10 cellular contexts compared by ENCODE assay signal in genomic region chr11:1880746-1881441, GRCh38. TPM values are rescaled to one million over a fixed set of nuclear protein-coding genes. Genes with fewer than 3 reads are reported as not detected.
A peak's percentile ranks its signal among the peaks of the same experiment; 100 is the strongest.
DNase-seq lines count a peak whose midpoint lies in the region; TF ChIP-seq lines count a peak whose summit lies in the region.
"Had no signal": no experiment of that assay in that cellular context is flagged by ENCODE, and none has a peak within 500 bp of the region (broad histone marks: within the 10 kb centered on the region; RNA-seq: fewer than 3 reads in every experiment).

No MANE protein-coding gene starts in this region.

- TF ChIP-seq CTCF in ascending aorta (IDR thresholded peaks at IDR 0.05) (no peak), tibial artery (IDR thresholded peaks at IDR 0.05) (no peak), H9 (conservative IDR thresholded peaks at IDR 0.05) (no peak)

- no peak overlapping the region for H3K4me3 Mint-ChIP-seq in H9

- no peak overlapping the region for H2BK20ac ChIP-seq in H9 (ENCODE audit: low read depth, low read length, poor library complexity, severe bottlenecking)

- H4K91ac ChIP-seq in H9 (ENCODE audit: insufficient read length, low read depth, low read length): no peak overlapping the region

- H2BK120ac ChIP-seq in H9 (ENCODE audit: low read depth, low read length, poor library complexity, severe bottlenecking): no peak overlapping the region

- H3K27me3 Mint-ChIP-seq in H9 (ENCODE audit: low read depth): peaks cover 2% of the 10 kb centered on the region; the same call in 1 of the 2 replicates

- H4K20me1 ChIP-seq in H9 (ENCODE audit: control insufficient read depth, insufficient read depth, insufficient read length): no peaks in the 10 kb centered on the region

- no peak overlapping the region for H3K9ac ChIP-seq in H9 (ENCODE audit: extremely low read depth, insufficient read length, low read length)

- H3K14ac ChIP-seq in H9 (ENCODE audit: insufficient read depth, low read length): no peak overlapping the region

- H3T11ph ChIP-seq in H9 (ENCODE audit: low read length): no peak overlapping the region

- H3K9me3 Mint-ChIP-seq in H9: no peaks in the 10 kb centered on the region

- no peak overlapping the region for H3K23ac ChIP-seq in H9 (ENCODE audit: insufficient read length, low read depth, low read length)

- H3K36me3 ChIP-seq in ascending aorta: peaks cover 17 to 27% of the 10 kb centered on the region in 2 donors
- peaks cover 0 to 29% of the 10 kb centered on the region in 2 donors for H3K36me3 ChIP-seq in muscle layer of duodenum (ENCODE audit: control insufficient read depth in 1 of 2, insufficient read depth in 2 of 2, low read length in 2 of 2)
- peaks cover 0 to 13% (median 8%) of the 10 kb centered on the region in 3 donors for H3K36me3 ChIP-seq in tibial artery

- no peak overlapping the region for H2BK5ac ChIP-seq in H9 (ENCODE audit: insufficient read length, low read length)

- H3K56ac ChIP-seq in H9 (ENCODE audit: insufficient read length, low read depth, low read length): no peak overlapping the region

- H3K27ac ChIP-seq in ascending aorta (peak overlapping the region; percentile 87 to 91), muscle layer of duodenum (ENCODE audit: low read length) (peak overlapping the region; percentile 58), tibial artery (peak overlapping the region; percentile 67 to 79), H9 (ENCODE audit: insufficient read length, low read depth, low read length) (no peak overlapping the region)

- H3K4ac ChIP-seq in H9 (ENCODE audit: low read depth, low read length): no peak overlapping the region

- H3K79me2 ChIP-seq in H9 (ENCODE audit: insufficient read depth, low read length): no peaks in the 10 kb centered on the region

- H2AK5ac ChIP-seq in H9 (ENCODE audit: insufficient read length, low read length): no peak overlapping the region

- no peak overlapping the region for H2BK12ac ChIP-seq in H9 (ENCODE audit: insufficient read length, low read depth, low read length)

- H3K79me1 ChIP-seq in H9 (ENCODE audit: insufficient read depth, low read depth, low read length, poor library complexity, severe bottlenecking): no peaks in the 10 kb centered on the region

- H3K4me1 ChIP-seq in ascending aorta (peaks cover 7 to 42% of the 10 kb centered on the region in 2 donors), muscle layer of duodenum (ENCODE audit: control insufficient read depth in 1 of 2, insufficient read depth in 2 of 2, low read length in 2 of 2) (peaks cover 0 to 45% of the 10 kb centered on the region in 2 donors), tibial artery (peaks cover 0 to 49% (median 29%) of the 10 kb centered on the region in 4 donors), H9 (ENCODE audit: insufficient read depth, low read length) (no peaks in the 10 kb centered on the region)

- DNase-seq in activated T-cell treated with anti-CD3 and anti-CD28 coated beads, Interleukin-2, amount 50 U/mL, for 1 hour: peak; percentile 28
- DNase-seq in activated T-cell treated with anti-CD3 and anti-CD28 coated beads for 4 hours: no peak
- DNase-seq in ascending aorta (ENCODE audit: low spot score in 2 of 2): no peak
- DNase-seq in tibial artery: peak in 1 of 2 donors; percentile 61
- no peak for DNase-seq in putamen (ENCODE audit: low spot score)
- DNase-seq in NCI-H524 treated with DMSO at 0.1 percent for 48 hours (lab: John Stamatoyannopoulos, UW): no peak
- DNase-seq in H9: no peak
- DNase-seq: KG1, nucleus accumbens had no signal

- H3K36me3 Mint-ChIP-seq in H9 (ENCODE audit: insufficient read depth in 1 of 3, low read depth in 3 of 3): no peaks in the 10 kb centered on the region

- H3K4me3 ChIP-seq in ascending aorta: no peak overlapping the region
- no peak overlapping the region for H3K4me3 ChIP-seq in muscle layer of duodenum (ENCODE audit: low read depth in 1 of 2, low read length in 2 of 2)
- H3K4me3 ChIP-seq in tibial artery: no peak overlapping the region

- H3K4me2 ChIP-seq in H9 (ENCODE audit: insufficient read depth, insufficient read length, low read length): no peak overlapping the region

- H4K8ac ChIP-seq in H9 (replicated peaks; ENCODE audit: insufficient read length, low read depth, low read length): no peak overlapping the region

- intact Hi-C loops in ascending aorta (cut with DNase I) (loop anchor here (5.0 kb wide), 3 partner anchors 36 to 271 kb away; partner anchors contain the start of genes SYT8 and TNNT3), tibial artery (cut with DNase I; ENCODE audit: low total_unique reads) (loop anchor here (10.0 kb wide), 1 partner anchor 274 kb away; no protein-coding TSS in a partner anchor)

- no peak overlapping the region for H2BK15ac ChIP-seq in H9 (ENCODE audit: low read depth, low read length)

- H3K27ac Mint-ChIP-seq in H9: no peak overlapping the region; a peak in 1 of 7 replicates

- no peak overlapping the region for H3K18ac ChIP-seq in H9 (ENCODE audit: insufficient read length, low read depth, low read length)

- H3K27me3 ChIP-seq in ascending aorta (no peaks in the 10 kb centered on the region), muscle layer of duodenum (ENCODE audit: low read depth, low read length) (no peaks in the 10 kb centered on the region), tibial artery (peaks cover 0 to 2% of the 10 kb centered on the region in 2 donors), H9 (ENCODE audit: insufficient read depth, low read length) (no peaks in the 10 kb centered on the region)

- H4K5ac ChIP-seq in H9 (ENCODE audit: insufficient read length, low read depth, low read length): no peak overlapping the region

- no peak overlapping the region for H2AFZ ChIP-seq in H9 (ENCODE audit: low read length)

- no CpG with 5 or more reads among the region's 9 CpGs for WGBS in H9 (ENCODE audit: extremely low coverage, insufficient read length, low lambda C conversion rate)

- no peaks in the 10 kb centered on the region for H3K23me2 ChIP-seq in H9 (ENCODE audit: insufficient read length, low read depth, low read length, poor library complexity, severe bottlenecking)

- no peaks in the 10 kb centered on the region for H3K9me3 ChIP-seq in ascending aorta
- no peaks in the 10 kb centered on the region for H3K9me3 ChIP-seq in muscle layer of duodenum (ENCODE audit: control insufficient read depth in 1 of 2, low read length in 2 of 2)
- H3K9me3 ChIP-seq in tibial artery: no peaks in the 10 kb centered on the region
- no peaks in the 10 kb centered on the region for H3K9me3 ChIP-seq in H9 (ENCODE audit: control insufficient read depth, low read depth, low read length)

- peaks cover 2 to 4% of the 10 kb centered on the region in 2 experiments; a peak in 1 of 4 replicates for H3K4me1 Mint-ChIP-seq in H9

RNA-seq across cellular contexts. Expression of gene PRR33, which starts 10.8 kb away (rescaled TPM):
- total RNA-seq in ascending aorta (not detected), H9 (2021) (not detected in 2 replicates)

RNA-seq across cellular contexts. Expression of gene LSP1, which starts 28.0 kb away (rescaled TPM):
- 41.9 TPM for total RNA-seq in ascending aorta
- total RNA-seq in H9 (2021): not detected in 2 replicates

RNA-seq across cellular contexts. Expression of gene TNNT3, which starts 38.6 kb away (rescaled TPM):
- total RNA-seq in ascending aorta (10.1 TPM), H9 (2021) (not detected in 2 replicates)

RNA-seq across cellular contexts. Expression of gene TNNI2, which starts 42.1 kb away (rescaled TPM):
- total RNA-seq in ascending aorta (not detected), H9 (2021) (not detected in 2 replicates)

RNA-seq across cellular contexts. Expression of gene SYT8, which starts 46.1 kb away (rescaled TPM):
- not detected for total RNA-seq in ascending aorta
- total RNA-seq in H9 (2021): not detected in 2 replicates

Comparison
In these comparisons a context has a peak if more than half of its experiments do, and no peak if none do; other contexts are left out.
1. RNA of gene LSP1, which starts 28.0 kb away (total RNA-seq): 41.9 TPM in ascending aorta (single experiment); not detected in H9; every median in the first group is over 10 times any median in the second.
2. RNA of gene TNNT3, which starts 38.6 kb away (total RNA-seq): 10.1 TPM in ascending aorta (single experiment); not detected in H9; every median in the first group is over 10 times any median in the second.